Comparison of ENCODE assay signal across 8 cellular contexts in the genomic region with DNA sequence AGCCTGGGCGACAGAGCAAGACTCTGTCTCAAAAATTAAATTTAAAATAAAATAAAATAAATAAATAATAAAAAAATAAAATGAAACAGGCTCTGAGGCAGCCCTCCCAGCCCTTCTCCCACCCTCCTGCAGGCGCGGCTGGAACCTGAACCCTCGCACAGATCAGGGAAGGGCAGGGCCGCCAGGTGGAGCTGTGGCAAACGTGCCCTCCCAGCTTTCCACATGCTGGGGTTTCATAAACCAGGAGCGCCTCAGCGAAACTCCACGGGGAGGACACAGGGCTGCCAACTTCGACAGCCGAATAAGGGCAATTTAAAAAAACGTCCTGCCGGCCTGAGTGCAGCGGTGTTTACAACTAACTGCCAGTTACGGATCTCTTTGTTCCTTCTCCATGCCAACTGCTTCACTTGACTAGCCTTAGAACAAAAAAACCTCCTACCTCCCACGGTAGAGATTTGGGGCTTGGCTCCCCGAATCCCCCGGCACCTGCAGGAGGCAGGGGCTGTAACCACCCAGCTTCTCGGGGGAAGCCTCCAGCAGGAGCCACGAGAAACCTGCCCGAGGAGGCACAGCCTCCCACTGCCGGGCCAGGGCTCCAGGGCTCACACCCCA. TPM values are rescaled to one million over a fixed set of nuclear protein-coding genes. Genes with fewer than 3 reads are reported as not detected.
DNase-seq lines count a peak whose midpoint lies in the region; ATAC-seq and TF ChIP-seq lines count a peak whose summit lies in the region.

No MANE protein-coding gene starts in this region.

- H3K4me1 ChIP-seq in Caco-2 = no peaks in the 10 kb centered on the region

- H3K4me3 Mint-ChIP-seq in Caco-2 (ENCODE audit: unreplicated experiment) = no peak overlapping the region
- peak overlapping the region; percentile 46 for H3K4me3 Mint-ChIP-seq in dendritic cell treated with granulocyte-macrophage colony-stimulating factor and Interleukin-4, amounts not matched to agents 40 ng/mL and 50 ng/mL, for 4 days

- POLR2A ChIA-PET in Caco-2 (lab: Charles Lee) = no interaction called here

- H3K36me3 ChIP-seq in Caco-2 (ENCODE audit: control insufficient read depth, insufficient read depth, low read length) = peaks cover 1% of the 10 kb centered on the region

- CTCF ChIA-PET in Caco-2 (lab: Charles Lee) = interaction anchor here (1.0 to 1.4 kb wide), 2 partner anchors 66 to 228 kb away, joined by 3 to 4 read pairs; no protein-coding TSS in a partner anchor

- peaks cover 6% of the 10 kb centered on the region for H3K4me1 Mint-ChIP-seq in Caco-2 (ENCODE audit: low read depth, unreplicated experiment)
- peaks cover 77% of the 10 kb centered on the region for H3K4me1 Mint-ChIP-seq in dendritic cell treated with granulocyte-macrophage colony-stimulating factor and Interleukin-4, amounts not matched to agents 40 ng/mL and 50 ng/mL, for 4 days (ENCODE audit: low read depth)

- DNase-seq in Caco-2 (peak in 1 of 2 experiments; percentile 56), NB4 (ENCODE audit: low read depth) (no peak), left kidney (ENCODE audit: low read depth, low spot score) (peak; percentile 86), HK-2 (ENCODE audit: unreplicated experiment) (no peak)
- DNase-seq in activated CD4-positive, alpha-beta T cell treated with anti-CD3 and anti-CD28 coated beads for 24 hours (ENCODE audit: low read depth in 2 of 2) = peak; percentile 19 to 29
- DNase-seq in stimulated activated CD4-positive, alpha-beta T cell treated with anti-CD3 and anti-CD28 coated beads, Interleukin-2, amount 100 ng/mL, for 24 hours = peak; percentile 51 to 59

- BruUV-seq in Caco-2 (replicated peaks; lab: Mats Ljungman, UMichigan) = no TSS peak

- TF ChIP-seq POLR2A in NB4 (IDR thresholded peaks at IDR 0.05; ENCODE audit: extremely low read depth, insufficient read length) = no peak

- TF ChIP-seq CTCF in Caco-2 (IDR thresholded peaks at IDR 0.05; ENCODE audit: insufficient read depth in 1 of 2, low read depth in 1 of 2, low read length in 1 of 2, severe bottlenecking in 1 of 2, unreplicated experiment in 1 of 2) (peak; percentile 36 to 46), NB4 (IDR thresholded peaks at IDR 0.05; ENCODE audit: low read depth, low read length) (peak; percentile 23)

- H3K4me3 ChIP-seq in Caco-2 (ENCODE audit: low read depth, low read length) (no peak overlapping the region), NB4 (ENCODE audit: low read depth, low read length) (no peak overlapping the region)

- intact Hi-C loops in Caco-2 (cut with micrococcal nuclease; ENCODE audit: unreplicated experiment) = loop anchor here (1.0 kb wide), 1 partner anchor 67 kb away; no protein-coding TSS in a partner anchor
- intact Hi-C loops in dendritic cell treated with granulocyte-macrophage colony-stimulating factor and Interleukin-4, amounts not matched to agents 40 ng/mL and 50 ng/mL, for 4 days (cut with micrococcal nuclease) = loop anchor here (1.0 kb wide), 1 partner anchor 35 kb away; no protein-coding TSS in a partner anchor

- no peaks in the 10 kb centered on the region for H3K9me3 ChIP-seq in Caco-2

- H3K27ac Mint-ChIP-seq in Caco-2 (ENCODE audit: unreplicated experiment) = peak overlapping the region; percentile 48
- peak overlapping the region; percentile 70 for H3K27ac Mint-ChIP-seq in dendritic cell treated with granulocyte-macrophage colony-stimulating factor and Interleukin-4, amounts not matched to agents 40 ng/mL and 50 ng/mL, for 4 days

- H3K27me3 Mint-ChIP-seq in Caco-2 (ENCODE audit: insufficient read depth, unreplicated experiment) = no peaks in the 10 kb centered on the region
- H3K27me3 Mint-ChIP-seq in dendritic cell treated with granulocyte-macrophage colony-stimulating factor and Interleukin-4, amounts not matched to agents 40 ng/mL and 50 ng/mL, for 4 days = no peaks in the 10 kb centered on the region

- H3K27me3 ChIP-seq in Caco-2 (replicated peaks; ENCODE audit: control insufficient read depth, insufficient read depth, low read length) = no peaks in the 10 kb centered on the region

- ATAC-seq in GM19467 (IDR thresholded peaks at IDR 0.05; ENCODE audit: unreplicated experiment) = no peak

- no peaks in the 10 kb centered on the region for H3K9me3 Mint-ChIP-seq in Caco-2 (ENCODE audit: unreplicated experiment)
- H3K9me3 Mint-ChIP-seq in dendritic cell treated with granulocyte-macrophage colony-stimulating factor and Interleukin-4, amounts not matched to agents 40 ng/mL and 50 ng/mL, for 4 days = no peaks in the 10 kb centered on the region

- peaks cover 77% of the 10 kb centered on the region for H3K36me3 Mint-ChIP-seq in Caco-2 (ENCODE audit: insufficient read depth, unreplicated experiment)
- H3K36me3 Mint-ChIP-seq in dendritic cell treated with granulocyte-macrophage colony-stimulating factor and Interleukin-4, amounts not matched to agents 40 ng/mL and 50 ng/mL, for 4 days (ENCODE audit: low read depth) = peaks cover 81% of the 10 kb centered on the region

RNA-seq across cellular contexts. Expression of a gene that starts 15.9 kb away (rescaled TPM):
- total RNA-seq in Caco-2 (2022) = 58.1 and 60.0 TPM in 2 replicates

RNA-seq across cellular contexts. Expression of a gene that starts 35.9 kb away (rescaled TPM):
- total RNA-seq in Caco-2 (2022) = 92.2 and 95.6 TPM in 2 replicates

Comparison
In these comparisons a context has a peak if more than half of its experiments do, and no peak if none do; other contexts are left out.
1. DNase-seq: peak in activated CD4-positive, alpha-beta T cell treated with anti-CD3 and anti-CD28 coated beads for 24 hours (2 of 2), left kidney (single experiment) and stimulated activated CD4-positive, alpha-beta T cell treated with anti-CD3 and anti-CD28 coated beads, Interleukin-2, amount 100 ng/mL, for 24 hours (2 of 2); none in NB4 (single experiment) and HK-2 (single experiment).